In the genomic region with DNA sequence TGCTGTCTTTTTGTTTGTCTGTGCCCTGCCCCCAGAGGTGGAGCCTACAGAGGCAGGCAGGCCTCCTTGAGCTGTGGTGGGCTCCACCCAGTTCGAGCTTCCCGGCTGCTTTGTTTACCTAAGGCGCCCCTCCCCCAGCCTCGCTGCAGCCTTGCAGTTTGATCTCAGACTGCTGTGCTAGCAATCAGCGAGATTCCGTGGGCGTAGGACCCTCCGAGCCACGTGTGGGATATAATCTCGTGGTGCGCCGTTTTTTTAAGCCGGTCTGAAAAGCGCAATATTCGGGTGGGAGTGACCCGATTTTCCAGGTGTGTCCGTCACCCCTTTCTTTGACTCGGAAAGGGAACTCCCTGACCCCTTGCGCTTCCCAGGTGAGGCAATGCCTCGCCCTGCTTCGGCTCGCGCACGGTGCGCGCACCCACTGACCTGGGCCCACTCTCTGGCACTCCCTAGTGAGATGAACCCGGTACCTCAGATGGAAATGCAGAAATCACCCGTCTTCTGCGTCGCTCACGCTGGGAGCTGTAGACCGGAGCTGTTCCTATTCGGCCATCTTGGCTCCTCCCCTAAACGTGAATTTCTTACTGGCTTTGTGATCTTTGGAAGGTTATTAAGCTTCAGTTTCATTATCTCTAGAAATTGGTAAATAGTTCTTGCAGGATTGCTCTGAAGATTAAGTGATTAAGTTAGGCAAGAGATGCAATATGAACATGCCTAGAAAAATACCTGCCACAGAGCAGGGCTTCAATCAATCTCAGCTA, we compare ENCODE assay signal across 8 cellular contexts.
DNase-seq lines count a peak whose midpoint lies in the region; ATAC-seq and TF ChIP-seq lines count a peak whose summit lies in the region.
"Not testable (repeated sequence)": the region's sequence is repeated elsewhere in the genome, so short reads cannot be mapped to it uniquely, and the experiment has no call there.

No MANE protein-coding gene starts in this region.

- peak; percentile 15 for DNase-seq in DMS114 treated with DMSO at 0.1 percent for 48 hours (lab: John Stamatoyannopoulos, UW; ENCODE audit: unreplicated experiment)
- peak; percentile 5 for DNase-seq in NCI-H2171 treated with DMSO at 0.1 percent for 48 hours (lab: John Stamatoyannopoulos, UW)
- peak; percentile 52 for DNase-seq in ecto neural progenitor cell (ENCODE audit: low spot score)
- not testable (repeated sequence) for DNase-seq in mesothelial cell of epicardium (ENCODE audit: low spot score in 2 of 2, unreplicated experiment in 2 of 2)
- DNase-seq in progenitor cell of endocrine pancreas (ENCODE audit: low spot score, unreplicated experiment) = peak; percentile 24

- peak overlapping the region; percentile 60 for H3K9ac ChIP-seq in iPS-15b (ENCODE audit: low read depth, low read length)

- H3K27me3 Mint-ChIP-seq in mesothelial cell of epicardium (ENCODE audit: low read depth) = peaks cover 11% of the 10 kb centered on the region
- peaks cover 15% of the 10 kb centered on the region for H3K27me3 Mint-ChIP-seq in progenitor cell of endocrine pancreas

- not testable (repeated sequence) for H3K27me3 ChIP-seq in iPS-15b (ENCODE audit: control insufficient read depth, insufficient read depth, low read length)

- not testable (repeated sequence) for H3K27ac Mint-ChIP-seq in mesothelial cell of epicardium
- peak overlapping the region; percentile 90 for H3K27ac Mint-ChIP-seq in progenitor cell of endocrine pancreas

- H3K27ac ChIP-seq in HEK293 (ENCODE audit: extremely low read depth, low read depth, low read length) = not testable (repeated sequence)

- not testable (repeated sequence) for H3K4me1 ChIP-seq in HEK293 (ENCODE audit: control insufficient read depth, insufficient read depth, low read length); iPS-15b (ENCODE audit: control insufficient read depth, insufficient read depth, low read length)

- H3K4me3 Mint-ChIP-seq in mesothelial cell of epicardium = peak overlapping the region; percentile 69
- peak overlapping the region; percentile 73 for H3K4me3 Mint-ChIP-seq in progenitor cell of endocrine pancreas (ENCODE audit: low read depth)

- ATAC-seq in SK-N-SH treated with all-trans-retinoic acid at 6 μM for 48 hours = peak; percentile 50; the same call in 2 of the 3 replicates

- not testable (repeated sequence) for H3K36me3 ChIP-seq in HEK293 (ENCODE audit: control insufficient read depth in 2 of 2, insufficient read depth in 1 of 2, low read length in 2 of 2); iPS-15b (ENCODE audit: control insufficient read depth, insufficient read depth, low read length)

- H3K36me3 Mint-ChIP-seq in mesothelial cell of epicardium; progenitor cell of endocrine pancreas (ENCODE audit: insufficient read depth): not testable (repeated sequence)

- H3K4me1 Mint-ChIP-seq in mesothelial cell of epicardium; progenitor cell of endocrine pancreas (ENCODE audit: low read depth): not testable (repeated sequence)

- not testable (repeated sequence) for H3K9me3 ChIP-seq in HEK293 (ENCODE audit: control insufficient read depth, insufficient read depth, low read depth, low read length); iPS-15b (ENCODE audit: control insufficient read depth, insufficient read depth, low read length)

- TF ChIP-seq CTCF in HEK293 (tag by site-specific recombination; IDR thresholded peaks at IDR 0.05) = 0 out of 2 replicates have a peak, but pooled peaks have one; percentile 30
- TF ChIP-seq CTCF in mesothelial cell of epicardium (IDR thresholded peaks at IDR 0.05; ENCODE audit: unreplicated experiment); progenitor cell of endocrine pancreas (IDR thresholded peaks at IDR 0.05; ENCODE audit: unreplicated experiment): not testable (repeated sequence)

- not testable (repeated sequence) for H3K9me3 Mint-ChIP-seq in mesothelial cell of epicardium; progenitor cell of endocrine pancreas (ENCODE audit: low read depth)

- CTCF ChIA-PET in HEK293 (lab: Yijun Ruan, JAX) = interaction anchor here (0.6 to 3.6 kb wide), 9 partner anchors 19 to 549 kb away, joined by 3 to 25 read pairs (median 3); a partner anchor contains a TSS

- POLR2A ChIA-PET in HEK293 (lab: Yijun Ruan, JAX) = interaction anchor here (1.0 to 1.2 kb wide), 2 partner anchors 208 to 549 kb away, joined by 3 to 4 read pairs; a partner anchor contains a TSS

- H3K4me3 ChIP-seq in HEK293 (ENCODE audit: low read depth, low read length) (peak overlapping the region; percentile 32), iPS-15b (ENCODE audit: low read depth, low read length) (peak overlapping the region; percentile 37)

TF ChIP-seq in HEK293, 187 proteins besides CTCF, POLR2A, EP300 and RAD21 (continues in another document):
- TF ChIP-seq, protein P1, sequence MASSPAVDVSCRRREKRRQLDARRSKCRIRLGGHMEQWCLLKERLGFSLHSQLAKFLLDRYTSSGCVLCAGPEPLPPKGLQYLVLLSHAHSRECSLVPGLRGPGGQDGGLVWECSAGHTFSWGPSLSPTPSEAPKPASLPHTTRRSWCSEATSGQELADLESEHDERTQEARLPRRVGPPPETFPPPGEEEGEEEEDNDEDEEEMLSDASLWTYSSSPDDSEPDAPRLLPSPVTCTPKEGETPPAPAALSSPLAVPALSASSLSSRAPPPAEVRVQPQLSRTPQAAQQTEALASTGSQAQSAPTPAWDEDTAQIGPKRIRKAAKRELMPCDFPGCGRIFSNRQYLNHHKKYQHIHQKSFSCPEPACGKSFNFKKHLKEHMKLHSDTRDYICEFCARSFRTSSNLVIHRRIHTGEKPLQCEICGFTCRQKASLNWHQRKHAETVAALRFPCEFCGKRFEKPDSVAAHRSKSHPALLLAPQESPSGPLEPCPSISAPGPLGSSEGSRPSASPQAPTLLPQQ (tag by site-specific recombination; IDR thresholded peaks at IDR 0.05) = peak; percentile 82
- TF ChIP-seq ZNF335 (tag by site-specific recombination; conservative IDR thresholded peaks at IDR 0.05) (peak; percentile 72), KLF1 (tag by site-specific recombination; IDR thresholded peaks at IDR 0.05) (peak; percentile 69), ZBTB48 (tag by site-specific recombination; IDR thresholded peaks at IDR 0.05) (peak; percentile 62; the same call in 1 of the 2 replicates), YY1 (tag by site-specific recombination; IDR thresholded peaks at IDR 0.05) (peak; percentile 61; the same call in 1 of the 2 replicates), ZFP69B (tag by site-specific recombination; IDR thresholded peaks at IDR 0.05) (peak; percentile 76), ZFHX2 (tag by site-specific recombination; conservative IDR thresholded peaks at IDR 0.05) (peak; percentile 75)
- TF ChIP-seq, protein P2, sequence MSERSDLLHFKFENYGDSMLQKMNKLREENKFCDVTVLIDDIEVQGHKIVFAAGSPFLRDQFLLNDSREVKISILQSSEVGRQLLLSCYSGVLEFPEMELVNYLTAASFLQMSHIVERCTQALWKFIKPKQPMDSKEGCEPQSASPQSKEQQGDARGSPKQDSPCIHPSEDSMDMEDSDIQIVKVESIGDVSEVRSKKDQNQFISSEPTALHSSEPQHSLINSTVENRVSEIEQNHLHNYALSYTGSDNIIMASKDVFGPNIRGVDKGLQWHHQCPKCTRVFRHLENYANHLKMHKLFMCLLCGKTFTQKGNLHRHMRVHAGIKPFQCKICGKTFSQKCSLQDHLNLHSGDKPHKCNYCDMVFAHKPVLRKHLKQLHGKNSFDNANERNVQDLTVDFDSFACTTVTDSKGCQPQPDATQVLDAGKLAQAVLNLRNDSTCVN (tag by site-specific recombination; optimal IDR thresholded peaks at IDR 0.05) = peak; percentile 61
